18 cellular contexts compared by ENCODE assay signal in the genomic region with DNA sequence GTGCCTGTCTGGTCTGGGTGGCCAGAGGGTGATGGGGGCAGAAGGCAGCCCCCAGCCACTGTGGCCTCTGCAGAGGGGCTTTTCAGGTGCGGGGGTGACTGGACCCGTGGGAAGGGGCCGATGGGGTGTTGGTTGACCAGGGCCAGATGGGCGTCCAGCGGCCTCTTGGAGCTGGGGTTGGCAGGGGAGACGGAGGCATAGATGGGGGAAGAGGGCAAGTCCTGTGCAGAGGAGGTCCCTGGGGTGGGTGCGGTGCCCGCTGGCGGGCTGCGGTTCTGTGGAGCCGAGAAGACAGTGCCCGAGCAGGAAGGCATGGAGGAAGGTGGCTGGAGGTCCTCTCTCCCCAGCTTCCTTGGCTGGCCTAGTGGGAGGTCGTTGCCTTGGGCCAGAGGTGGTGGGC. TPM values are rescaled to one million over a fixed set of nuclear protein-coding genes. Genes with fewer than 3 reads are reported as not detected.
DNase-seq lines count a peak whose midpoint lies in the region; ATAC-seq and TF ChIP-seq lines count a peak whose summit lies in the region.
"Had no signal": no experiment of that assay in that cellular context is flagged by ENCODE, and none has a peak within 500 bp of the region (broad histone marks: within the 10 kb centered on the region; RNA-seq: fewer than 3 reads in every experiment).

No MANE protein-coding gene starts in this region.

- H3K4me2 ChIP-seq in osteoblast (ENCODE audit: insufficient read depth, low read length), result no peak overlapping the region

- H3K4me1 ChIP-seq in osteoblast (ENCODE audit: insufficient read depth, low read length) (no peaks in the 10 kb centered on the region), endodermal cell (ENCODE audit: control insufficient read depth, insufficient read depth, low read length) (peaks cover 7% of the 10 kb centered on the region)

- H3K36me3 ChIP-seq in osteoblast (ENCODE audit: insufficient read depth, low read length) (no peaks in the 10 kb centered on the region), endodermal cell (ENCODE audit: control insufficient read depth, insufficient read depth, low read length) (no peaks in the 10 kb centered on the region)

- H3K27me3 ChIP-seq in osteoblast (ENCODE audit: insufficient read depth, low read length) (peaks cover 6% of the 10 kb centered on the region), endodermal cell (ENCODE audit: control insufficient read depth, insufficient read depth, low read length, poor library complexity, severe bottlenecking) (no peaks in the 10 kb centered on the region)

- no peak for TF ChIP-seq CTCF in osteoblast (IDR thresholded peaks at IDR 0.05; ENCODE audit: extremely low read depth, low read depth, low read length)
- no peak for TF ChIP-seq CTCF in endodermal cell (conservative IDR thresholded peaks at IDR 0.05)

- no peaks in the 10 kb centered on the region for H3K36me3 Mint-ChIP-seq in endodermal cell (ENCODE audit: low read depth)
- H3K36me3 Mint-ChIP-seq: CD14-positive monocyte; CD8-positive, alpha-beta T cell had no signal

- H3K27me3 Mint-ChIP-seq in stimulated activated naive CD8-positive, alpha-beta T cell treated with anti-CD3 and anti-CD28 coated beads, Interleukin-15, amount 100 ng/mL, for 72 hours, result no peaks in the 10 kb centered on the region
- no peaks in the 10 kb centered on the region for H3K27me3 Mint-ChIP-seq in endodermal cell (ENCODE audit: insufficient read depth)
- H3K27me3 Mint-ChIP-seq: B cell had no signal

- H3K27ac ChIP-seq in caudate nucleus (ENCODE audit: low read depth, low read length) (peak overlapping the region; percentile 7), osteoblast (ENCODE audit: low read depth, low read length) (no peak overlapping the region), substantia nigra (ENCODE audit: low read depth, low read length, poor library complexity, severe bottlenecking) (peak overlapping the region; percentile 79), endodermal cell (ENCODE audit: low read depth, low read length) (no peak overlapping the region)
- H3K27ac ChIP-seq: HL-60 had no signal

- H3K9ac ChIP-seq in endodermal cell (ENCODE audit: extremely low read depth, low read length, poor library complexity, severe bottlenecking), result no peak overlapping the region

- peak overlapping the region; percentile 36 to 54 for H3K27ac Mint-ChIP-seq in stimulated activated naive CD8-positive, alpha-beta T cell treated with anti-CD3 and anti-CD28 coated beads, Interleukin-15, amount 100 ng/mL, for 72 hours
- H3K27ac Mint-ChIP-seq in endodermal cell, result no peak overlapping the region
- H3K27ac Mint-ChIP-seq: CD8-positive, alpha-beta T cell; HFFc6 had no signal

- H3K79me2 ChIP-seq in osteoblast (ENCODE audit: insufficient read depth, low read length), result no peaks in the 10 kb centered on the region

- no peak overlapping the region for H2AFZ ChIP-seq in osteoblast (ENCODE audit: low read length)

- H4K20me1 ChIP-seq in osteoblast (ENCODE audit: insufficient read depth, low read length), result no peaks in the 10 kb centered on the region

- ATAC-seq in stimulated activated naive CD8-positive, alpha-beta T cell treated with anti-CD3 and anti-CD28 coated beads, Interleukin-15, amount 100 ng/mL, for 72 hours, result no peak
- ATAC-seq in stimulated activated naive CD8-positive, alpha-beta T cell treated with anti-CD3 and anti-CD28 coated beads, Interleukin-15, Interleukin-2, amounts not matched to agents 100 U/mL and 50 U/mL, for 24 hours, result no peak
- ATAC-seq in HG02884 (IDR thresholded peaks at IDR 0.05; ENCODE audit: unreplicated experiment), result no peak

- H3K9me3 ChIP-seq in osteoblast (ENCODE audit: low read depth, low read length) (no peaks in the 10 kb centered on the region), endodermal cell (ENCODE audit: control insufficient read depth, low read length) (no peaks in the 10 kb centered on the region)

- H3K4me3 Mint-ChIP-seq in stimulated activated naive CD8-positive, alpha-beta T cell treated with anti-CD3 and anti-CD28 coated beads, Interleukin-15, amount 100 ng/mL, for 72 hours, result no peak overlapping the region
- no peak overlapping the region for H3K4me3 Mint-ChIP-seq in endodermal cell
- H3K4me3 Mint-ChIP-seq: B cell; CD14-positive monocyte; CD8-positive, alpha-beta T cell; HFFc6 had no signal

- H3K4me3 ChIP-seq in osteoblast (ENCODE audit: insufficient read depth, low read length) (no peak overlapping the region), endodermal cell (ENCODE audit: low read length) (no peak overlapping the region)

- peaks cover 19% of the 10 kb centered on the region for H3K4me1 Mint-ChIP-seq in stimulated activated naive CD8-positive, alpha-beta T cell treated with anti-CD3 and anti-CD28 coated beads, Interleukin-15, amount 100 ng/mL, for 72 hours
- peaks cover 19% of the 10 kb centered on the region for H3K4me1 Mint-ChIP-seq in endodermal cell

- H3K9me3 Mint-ChIP-seq in stimulated activated naive CD8-positive, alpha-beta T cell treated with anti-CD3 and anti-CD28 coated beads, Interleukin-15, amount 100 ng/mL, for 72 hours, result no peaks in the 10 kb centered on the region
- H3K9me3 Mint-ChIP-seq in endodermal cell, result no peaks in the 10 kb centered on the region
- H3K9me3 Mint-ChIP-seq: CD14-positive monocyte; CD8-positive, alpha-beta T cell; HFFc6 had no signal

- no peak for DNase-seq in stimulated activated naive CD8-positive, alpha-beta T cell treated with anti-CD3 and anti-CD28 coated beads, Interleukin-15, amount 100 ng/mL, for 72 hours
- DNase-seq in stimulated activated naive CD8-positive, alpha-beta T cell treated with anti-CD3 and anti-CD28 coated beads, Interleukin-15, Interleukin-2, amounts not matched to agents 100 U/mL and 50 U/mL, for 24 hours, result no peak
- DNase-seq in caudate nucleus (lab: John Stamatoyannopoulos, UW) (no peak), osteoblast (ENCODE audit: insufficient read length, low spot score, missing footprints) (peak; percentile 58), substantia nigra (lab: John Stamatoyannopoulos, UW) (no peak), endodermal cell (no peak), NAMALWA (ENCODE audit: low spot score) (no peak)
- DNase-seq: CD8-positive, alpha-beta T cell; COR-L47; DMS153; DMS79 treated with DMSO at 0.1 percent for 48 hours; EL; HCEC 1CT; HFFc6 had no signal

- WGBS in endodermal cell (ENCODE audit: insufficient coverage in 1 of 2, insufficient read length in 1 of 2), 2 experiments, result 90 to 96% methylated on average over 4 to 13 of the region's 13 CpGs

RNA-seq across cellular contexts. Expression of gene AKNA, which starts 18.7 kb away (rescaled TPM):
- total RNA-seq in osteoblast (24.8 and 27.9 TPM in 2 replicates), endodermal cell (10 to 100 TPM; 12.2 to 15.4 TPM)
- 16.6 TPM for polyA plus RNA-seq in endodermal cell (2013, experiment 1 of 2)
- 16.2 TPM for polyA plus RNA-seq in endodermal cell (2013, experiment 2 of 2)

Comparison
In these comparisons a context has a peak if more than half of its experiments do, and no peak if none do; other contexts are left out.
1. H3K27ac ChIP-seq: peak in caudate nucleus (single experiment) and substantia nigra (single experiment); none in osteoblast (single experiment) and endodermal cell (single experiment).